Comparison of ENCODE assay signal across 8 cellular contexts in genomic region chr6:30914076-30914853, GRCh38. TPM values are rescaled to one million over a fixed set of nuclear protein-coding genes. Genes with fewer than 3 reads are reported as not detected.
DNase-seq lines count a peak whose midpoint lies in the region; ATAC-seq and TF ChIP-seq lines count a peak whose summit lies in the region.

Gene VARS2, plus strand, starts transcription at chr6:30914238. Its CDS starts 599 bp downstream, at chr6:30914837.

- peaks cover 4% of the 10 kb centered on the region for H3K36me3 Mint-ChIP-seq in T-helper 17 cell (ENCODE audit: low read depth)

- peak within 1 kb of the TSS; percentile 75 for H3K27ac Mint-ChIP-seq in T-helper 17 cell

- peak; percentile 99 for DNase-seq in GM13976 (ENCODE audit: low spot score)
- DNase-seq in NCI-H146 (lab: John Stamatoyannopoulos, UW): peak; percentile 85
- DNase-seq in T-helper 17 cell: peak; percentile 80 to 91 (median 88)
- peak; percentile 70 to 97 (median 88) for DNase-seq in amygdala (lab: John Stamatoyannopoulos, UW)
- peak; percentile 95 for DNase-seq in right atrium auricular region (ENCODE audit: low spot score)
- no peak for DNase-seq in cortex of kidney (lab: John Stamatoyannopoulos, UW)

- peak within 1 kb of the TSS; percentile 94 for H3K9ac ChIP-seq in rectal smooth muscle tissue (ENCODE audit: low read length)

- peak; percentile 89 for ATAC-seq in HG02798 (IDR thresholded peaks at IDR 0.05; ENCODE audit: poor library complexity, unreplicated experiment)
- peak; percentile 98 for ATAC-seq in T-helper 17 cell

- no peaks in the 10 kb centered on the region for H3K27me3 ChIP-seq in right atrium auricular region
- no peaks in the 10 kb centered on the region for H3K27me3 ChIP-seq in rectal smooth muscle tissue (ENCODE audit: control insufficient read depth, insufficient read depth, low read length)

- H3K4me1 Mint-ChIP-seq in T-helper 17 cell: peaks cover 31% of the 10 kb centered on the region

- H3K27ac ChIP-seq in right atrium auricular region (peak within 1 kb of the TSS; percentile 91 to 97), rectal smooth muscle tissue (ENCODE audit: low read depth, low read length) (peak within 1 kb of the TSS; percentile 96)

- TF ChIP-seq CTCF in GM13976 (IDR thresholded peaks at IDR 0.05; ENCODE audit: borderline replicate concordance, control extremely low read depth, extremely low read depth, insufficient read depth, missing control alignments) (no peak), right atrium auricular region (IDR thresholded peaks at IDR 0.05) (peak; percentile 26 to 67)

- no peaks in the 10 kb centered on the region for H3K9me3 ChIP-seq in T-helper 17 cell (ENCODE audit: control insufficient read depth, low read length, poor library complexity, severe bottlenecking)
- H3K9me3 ChIP-seq in right atrium auricular region: no peaks in the 10 kb centered on the region

- H3K4me1 ChIP-seq in right atrium auricular region (peaks cover 0 to 28% of the 10 kb centered on the region in 2 donors), rectal smooth muscle tissue (ENCODE audit: control insufficient read depth, insufficient read depth, low read length) (peaks cover 8% of the 10 kb centered on the region)

- no peaks in the 10 kb centered on the region for H3K27me3 Mint-ChIP-seq in T-helper 17 cell

- H3K4me3 ChIP-seq in right atrium auricular region: peak within 1 kb of the TSS; percentile 59 to 62
- H3K4me3 ChIP-seq in rectal smooth muscle tissue (ENCODE audit: low read length): peak within 1 kb of the TSS; percentile 78

- in situ Hi-C loops in GM13976 (cut with MboI; ENCODE audit: low sequenced_read_pairs, unreplicated experiment): no loop called here

- H3K36me3 ChIP-seq in right atrium auricular region (peaks cover 35% of the 10 kb centered on the region), rectal smooth muscle tissue (ENCODE audit: control insufficient read depth, insufficient read depth, low read length) (peaks cover 25% of the 10 kb centered on the region)

- peak within 1 kb of the TSS; percentile 94 for H3K4me3 Mint-ChIP-seq in T-helper 17 cell

RNA-seq across cellular contexts. Expression of gene VARS2, which starts in this region (rescaled TPM):
- 10 to 100 TPM; 24.4 to 30.5 TPM for total RNA-seq in T-helper 17 cell
- total RNA-seq in right atrium auricular region: 10 to 100 TPM; 12.1 to 13.6 TPM
